ENCODE assay signal across 16 cellular contexts in genomic region chr1:26389604-26390247, GRCh38. TPM values are rescaled to one million over a fixed set of nuclear protein-coding genes. Genes with fewer than 3 reads are reported as not detected.
DNase-seq lines count a peak whose midpoint lies in the region; ATAC-seq, FAIRE-seq and TF ChIP-seq lines count a peak whose summit lies in the region.
"Had no signal": no experiment of that assay in that cellular context is flagged by ENCODE, and none has a peak within 500 bp of the region (broad histone marks: within the 10 kb centered on the region; RNA-seq: fewer than 3 reads in every experiment).

No MANE protein-coding gene starts in this region.

- no peak for DNase-seq in CD8-positive, alpha-beta T cell
- DNase-seq in H1 (ENCODE audit: low read depth in 1 of 2, low spot score in 2 of 2) (no peak), NK-92 (lab: John Stamatoyannopoulos, UW; ENCODE audit: unreplicated experiment) (no peak), NCI-H226 (no peak)
- DNase-seq: ACHN; CD4-positive, CD25-positive, alpha-beta regulatory T cell; KG1; NCI-H1048; NCI-H146; NCI-H2081; NCI-H524 had no signal

- H3K4me2 ChIP-seq in Loucy (ENCODE audit: low read depth, low read length, poor library complexity, severe bottlenecking): peak overlapping the region; percentile 51
- no peak overlapping the region for H3K4me2 ChIP-seq in H1 (ENCODE audit: insufficient read depth in 1 of 2, low read depth in 2 of 2, low read length in 2 of 2)

- no peak overlapping the region for H3K4ac ChIP-seq in H1 (replicated peaks; ENCODE audit: insufficient read length, low read depth, low read length)

- peak overlapping the region; percentile 29; the same call in 1 of the 2 replicates for H2BK12ac ChIP-seq in H1 (ENCODE audit: low read depth, low read length)

- H2AK5ac ChIP-seq in H1 (ENCODE audit: low read depth, low read length): no peak overlapping the region

- peaks cover 41% of the 10 kb centered on the region for H3K4me1 ChIP-seq in CD8-positive, alpha-beta T cell (ENCODE audit: insufficient read depth, low read length)
- H3K4me1 ChIP-seq in Loucy (ENCODE audit: insufficient read depth, low read length, poor library complexity, severe bottlenecking): peaks cover 44% of the 10 kb centered on the region
- peaks cover 1 to 10% (median 3%) of the 10 kb centered on the region in 4 experiments; a peak in 6 of 7 replicates for H3K4me1 ChIP-seq in H1 (replicated peaks in 1 of 4; ENCODE audit: control insufficient read depth in 3 of 4, insufficient read depth in 4 of 4, low read length in 3 of 4)

- WGBS in H1 (ENCODE audit: extremely low coverage in 1 of 2, insufficient coverage in 1 of 2, insufficient read length in 1 of 2, insufficient replicate concordance in 2 of 2, low coverage in 1 of 2, low lambda C conversion rate in 2 of 2, missing lambda C conversion rate in 1 of 2), 2 experiments: 82% methylated on average over 4 of the region's 4 CpGs; no CpG with 5 or more reads in 1 of the 2 experiments

- no peak overlapping the region; the same call in 1 of the 2 replicates for H3K18ac ChIP-seq in H1 (ENCODE audit: extremely low read depth, low read length)

- H4K91ac ChIP-seq in H1 (replicated peaks; ENCODE audit: insufficient read length, low read length): no peak overlapping the region

- no peak for TF ChIP-seq RAD21 in H1 (IDR thresholded peaks at IDR 0.05 in 1 of 2, conservative IDR thresholded peaks at IDR 0.05 in 1 of 2; ENCODE audit: low read depth in 2 of 2, low read length in 2 of 2)

- no peaks in the 10 kb centered on the region for H3F3A ChIP-seq in Loucy (ENCODE audit: low read depth)

- H2BK20ac ChIP-seq in H1 (ENCODE audit: low read length): no peak overlapping the region

- POLR2A ChIA-PET in CD8-positive, alpha-beta T cell (lab: Charles Lee): interaction anchor here (1.7 kb wide), 1 partner anchor 11 kb away, joined by 7 read pairs; no protein-coding TSS in a partner anchor
- POLR2A ChIA-PET in H1 (lab: Charles Lee; ENCODE audit: partially characterized antibody): interaction anchor here (12.4 to 15.3 kb wide), 2 partner anchors 21 to 28 kb away, joined by 95 to 166 read pairs; partner anchors contain the start of gene LIN28A

- H3K36me3 ChIP-seq in CD8-positive, alpha-beta T cell (ENCODE audit: insufficient read depth, low read length): no peaks in the 10 kb centered on the region
- no peaks in the 10 kb centered on the region for H3K36me3 ChIP-seq in Loucy (ENCODE audit: insufficient read depth, low read length)
- no peaks in the 10 kb centered on the region for H3K36me3 ChIP-seq in H1 (ENCODE audit: control insufficient read depth in 2 of 4, insufficient read depth in 4 of 4, low read length in 3 of 4)
- H3K36me3 ChIP-seq: SJSA1 had no signal

- H3K9ac ChIP-seq in Loucy (ENCODE audit: low read depth, low read length, poor library complexity, severe bottlenecking) (peak overlapping the region; percentile 51), H1 (replicated peaks in 1 of 4; ENCODE audit: extremely low read depth in 1 of 4, low read depth in 3 of 4, low read length in 3 of 4) (no peak overlapping the region)

- H3K27me3 ChIP-seq in CD8-positive, alpha-beta T cell (ENCODE audit: insufficient read depth, low read length): no peaks in the 10 kb centered on the region
- H3K27me3 ChIP-seq in Loucy (ENCODE audit: insufficient read depth, low read length, poor library complexity, severe bottlenecking): no peaks in the 10 kb centered on the region
- H3K27me3 ChIP-seq in H1 (replicated peaks in 1 of 4; ENCODE audit: control insufficient read depth in 3 of 4, extremely low read depth in 1 of 4, insufficient read depth in 3 of 4, low read length in 3 of 4): no peaks in the 10 kb centered on the region
- H3K27me3 ChIP-seq: SJSA1 had no signal

- H3K27me3 Mint-ChIP-seq in CD8-positive, alpha-beta T cell (ENCODE audit: low read depth): no peaks in the 10 kb centered on the region

- FAIRE-seq in H1 (lab: Jason Lieb, UNC): no peak

- no peak overlapping the region for H3K4me3 Mint-ChIP-seq in CD8-positive, alpha-beta T cell
- H3K4me3 Mint-ChIP-seq: CD4-positive, CD25-positive, alpha-beta regulatory T cell had no signal

- no peaks in the 10 kb centered on the region; the same call in 1 of the 2 replicates for H3K23me2 ChIP-seq in H1 (ENCODE audit: low read depth, low read length)

- no peak for TF ChIP-seq POLR2A in H1 (IDR thresholded peaks at IDR 0.05; ENCODE audit: control extremely low read depth in 1 of 2, low read depth in 2 of 2, low read length in 2 of 2)

- 0 out of 2 replicates have a peak overlapping the region, but pooled peaks have one; percentile 14 for H2AFZ ChIP-seq in Loucy (ENCODE audit: low read length)
- H2AFZ ChIP-seq in H1 (ENCODE audit: low read length): no peak overlapping the region

- H3K14ac ChIP-seq in H1 (ENCODE audit: insufficient read length): no peak overlapping the region

- no peak overlapping the region for H2BK15ac ChIP-seq in H1 (ENCODE audit: low read length)

- no peaks in the 10 kb centered on the region for H3K36me3 Mint-ChIP-seq in CD8-positive, alpha-beta T cell
- H3K36me3 Mint-ChIP-seq: CD4-positive, CD25-positive, alpha-beta regulatory T cell had no signal

- peaks cover 40% of the 10 kb centered on the region for H3K4me1 Mint-ChIP-seq in CD8-positive, alpha-beta T cell (ENCODE audit: low read depth)

- TF ChIP-seq CTCF in CD8-positive, alpha-beta T cell (IDR thresholded peaks at IDR 0.05): no peak
- TF ChIP-seq CTCF in Loucy (conservative IDR thresholded peaks at IDR 0.05; ENCODE audit: low read length): 0 out of 2 replicates have a peak, but pooled peaks have one; percentile 9
- no peak for TF ChIP-seq CTCF in H1 (IDR thresholded peaks at IDR 0.05; ENCODE audit: control extremely low read depth in 1 of 3, insufficient read depth in 1 of 3, low read depth in 1 of 3, low read length in 3 of 3)

- ATAC-seq in CD8-positive, alpha-beta T cell: peak; percentile 29
- no peak for ATAC-seq in HG03565 (IDR thresholded peaks at IDR 0.05; ENCODE audit: unreplicated experiment)

- TF ChIP-seq EP300 in H1 (IDR thresholded peaks at IDR 0.05; ENCODE audit: borderline replicate concordance in 1 of 2, low read depth in 2 of 2, low read length in 2 of 2): no peak

- H4K20me1 ChIP-seq in Loucy (ENCODE audit: insufficient read depth, low read length, poor library complexity, severe bottlenecking): no peaks in the 10 kb centered on the region
- H4K20me1 ChIP-seq in H1 (replicated peaks in 1 of 2; ENCODE audit: control insufficient read depth in 1 of 2, insufficient read depth in 2 of 2, low read length in 2 of 2): no peaks in the 10 kb centered on the region

- no peak overlapping the region for H3K27ac Mint-ChIP-seq in CD8-positive, alpha-beta T cell

- no peak overlapping the region for H3K27ac ChIP-seq in CD8-positive, alpha-beta T cell (ENCODE audit: low read depth, low read length)
- H3K27ac ChIP-seq in H1 (ENCODE audit: low read depth, low read length): no peak overlapping the region
- H3K27ac ChIP-seq: SJSA1 had no signal

- no peak overlapping the region; the same call in 1 of the 2 replicates for H4K8ac ChIP-seq in H1 (ENCODE audit: extremely low read depth, insufficient read depth, low read length)

- CTCF ChIA-PET in CD8-positive, alpha-beta T cell (lab: Charles Lee): interaction anchor here (0.6 to 3.3 kb wide), 9 partner anchors 10 to 114 kb away, joined by 3 to 25 read pairs (median 9); no protein-coding TSS in a partner anchor
- CTCF ChIA-PET in H1 (lab: Charles Lee; ENCODE audit: partially characterized antibody): interaction anchor here (0.8 to 9.4 kb wide), 10 partner anchors 10 to 115 kb away, joined by 3 to 90 read pairs (median 12); no protein-coding TSS in a partner anchor

- H2BK120ac ChIP-seq in H1 (replicated peaks; ENCODE audit: low read depth, low read length): no peak overlapping the region

- no peak overlapping the region for H3K56ac ChIP-seq in H1 (replicated peaks; ENCODE audit: insufficient read length, low read depth, low read length)

- H3K4me3 ChIP-seq in CD8-positive, alpha-beta T cell (ENCODE audit: low read depth, low read length): no peak overlapping the region
- H3K4me3 ChIP-seq in Loucy (ENCODE audit: low read length, poor library complexity, severe bottlenecking) (peak overlapping the region; percentile 27), H1 (ENCODE audit: extremely low read depth in 1 of 4, insufficient read depth in 2 of 4, low read depth in 3 of 4, low read length in 4 of 4) (no peak overlapping the region)
- H3K4me3 ChIP-seq: SJSA1 had no signal

- H2BK5ac ChIP-seq in H1 (ENCODE audit: low read depth, low read length): no peak overlapping the region

- no peaks in the 10 kb centered on the region for H3K9me3 Mint-ChIP-seq in CD8-positive, alpha-beta T cell
- H3K9me3 Mint-ChIP-seq: CD4-positive, CD25-positive, alpha-beta regulatory T cell had no signal

- H3K23ac ChIP-seq in H1 (ENCODE audit: insufficient read length): no peak overlapping the region

- H3K79me2 ChIP-seq in Loucy (ENCODE audit: insufficient read depth, low read length): no peaks in the 10 kb centered on the region
- no peaks in the 10 kb centered on the region for H3K79me2 ChIP-seq in H1 (ENCODE audit: control insufficient read depth in 1 of 2, insufficient read depth in 2 of 2, low read length in 2 of 2)

- H4K5ac ChIP-seq in H1 (ENCODE audit: insufficient read length, low read depth, low read length): no peak overlapping the region

- no peaks in the 10 kb centered on the region for H3K9me3 ChIP-seq in CD8-positive, alpha-beta T cell (ENCODE audit: low read length)
- H3K9me3 ChIP-seq in Loucy (ENCODE audit: insufficient read depth, low read depth, low read length) (no peaks in the 10 kb centered on the region), H1 (ENCODE audit: insufficient read depth in 2 of 2, low read depth in 1 of 2, low read length in 1 of 2) (no peaks in the 10 kb centered on the region)
- H3K9me3 ChIP-seq: SJSA1 had no signal

- no peaks in the 10 kb centered on the region; the same call in 1 of the 2 replicates for H3K79me1 ChIP-seq in H1 (ENCODE audit: low read depth, low read length)

- intact Hi-C loops in CD8-positive, alpha-beta T cell (cut with DNase I, micrococcal nuclease): loop anchor here (2.0 to 10.0 kb wide), 3 partner anchors 15 to 225 kb away; partner anchors contain the start of genes C1orf232 (in 1 of the 2) and ZNF593 (in 1 of the 2)

- H3K9me2 ChIP-seq in Loucy (replicated peaks; ENCODE audit: low read depth, low read length): no peaks in the 10 kb centered on the region

RNA-seq across cellular contexts. Expression of gene ZNF683, which starts 17.2 kb away (rescaled TPM):
- 10 to 100 TPM in 1 of 2 experiments, 1 to 10 TPM in 1; 8.4 to 10.9 TPM for total RNA-seq in CD8-positive, alpha-beta T cell
- total RNA-seq in H1 (2021; fragmentation: NEBNext Ultra II Directional; extraction: Animal tissue kit (Norgen Biotek cat#: 25700)): not detected in 2 replicates
- polyA plus RNA-seq in H1 (2011; rRNA removed): not detected in 2 replicates
- polyA plus RNA-seq in H1 (2011; cell fraction: cytosol; rRNA removed): not detected
- not detected for polyA plus RNA-seq in H1 (2011; cell fraction: nucleus; rRNA removed)
- not detected in 4 replicates for polyA plus RNA-seq in H1 (2012, experiment 1 of 2)
- polyA plus RNA-seq in H1 (2012, experiment 2 of 2): not detected
- not detected for polyA plus RNA-seq in H1 (2013, experiment 1 of 2)
- not detected for polyA plus RNA-seq in H1 (2013, experiment 2 of 2)
- not detected in 2 replicates for polyA minus RNA-seq in H1 (2011; rRNA and poly(A)+ RNA removed)
- polyA minus RNA-seq in H1 (2011; cell fraction: cytosol; rRNA and poly(A)+ RNA removed): not detected
- not detected for polyA minus RNA-seq in H1 (2011; cell fraction: nucleus; rRNA and poly(A)+ RNA removed)
- total RNA-seq: CD4-positive, CD25-positive, alpha-beta regulatory T cell; H4; MCF 10A; SJSA1 had no signal

RNA-seq across cellular contexts. Expression of gene LIN28A, which starts 20.9 kb away (rescaled TPM):
- total RNA-seq in CD8-positive, alpha-beta T cell: not detected
- total RNA-seq in H1 (2021; fragmentation: NEBNext Ultra II Directional; extraction: Animal tissue kit (Norgen Biotek cat#: 25700)): 1,467 and 1,486 TPM in 2 replicates
- polyA plus RNA-seq in H1 (2011; rRNA removed): 313 and 403 TPM in 2 replicates
- 514 TPM for polyA plus RNA-seq in H1 (2011; cell fraction: cytosol; rRNA removed)
- polyA plus RNA-seq in H1 (2011; cell fraction: nucleus; rRNA removed): 204 TPM
- polyA plus RNA-seq in H1 (2012, experiment 1 of 2): 820 to 1,133 TPM (median 823 TPM) in 4 replicates
- polyA plus RNA-seq in H1 (2012, experiment 2 of 2): 884 TPM
- 655 TPM for polyA plus RNA-seq in H1 (2013, experiment 1 of 2)
- 668 TPM for polyA plus RNA-seq in H1 (2013, experiment 2 of 2)
- 998 and 1,147 TPM in 2 replicates for polyA minus RNA-seq in H1 (2011; rRNA and poly(A)+ RNA removed)
- 878 TPM for polyA minus RNA-seq in H1 (2011; cell fraction: cytosol; rRNA and poly(A)+ RNA removed)
- polyA minus RNA-seq in H1 (2011; cell fraction: nucleus; rRNA and poly(A)+ RNA removed): 369 TPM
- total RNA-seq: CD4-positive, CD25-positive, alpha-beta regulatory T cell; H4; MCF 10A; SJSA1 had no signal
- polyA plus RNA-seq: CD4-positive, CD25-positive, alpha-beta regulatory T cell had no signal

RNA-seq across cellular contexts. Expression of gene CRYBG2, which starts 35.8 kb away (rescaled TPM):
- total RNA-seq in CD8-positive, alpha-beta T cell: 1 to 10 TPM in 1 of 2 experiments, under 1 TPM in 1; 0.33 to 1.0 TPM
- 17.0 and 22.2 TPM in 2 replicates for total RNA-seq in H1 (2021; fragmentation: NEBNext Ultra II Directional; extraction: Animal tissue kit (Norgen Biotek cat#: 25700))
- polyA plus RNA-seq in H1 (2011; rRNA removed): 14.2 and 22.1 TPM in 2 replicates
- polyA plus RNA-seq in H1 (2011; cell fraction: cytosol; rRNA removed): 16.1 TPM
- 35.5 TPM for polyA plus RNA-seq in H1 (2011; cell fraction: nucleus; rRNA removed)
- 11.8 to 18.8 TPM (median 17.2 TPM) in 4 replicates for polyA plus RNA-seq in H1 (2012, experiment 1 of 2)
- polyA plus RNA-seq in H1 (2012, experiment 2 of 2): 11.2 TPM
- 7.4 TPM for polyA plus RNA-seq in H1 (2013, experiment 1 of 2)
- polyA plus RNA-seq in H1 (2013, experiment 2 of 2): 7.6 TPM
- polyA minus RNA-seq in H1 (2011; rRNA and poly(A)+ RNA removed): 6.0 and 7.1 TPM in 2 replicates
- 11.9 TPM for polyA minus RNA-seq in H1 (2011; cell fraction: cytosol; rRNA and poly(A)+ RNA removed)
- polyA minus RNA-seq in H1 (2011; cell fraction: nucleus; rRNA and poly(A)+ RNA removed): 11.7 TPM
- total RNA-seq: H4, SJSA1 had no signal

RNA-seq across cellular contexts. Expression of gene DHDDS, which starts 42.4 kb away (rescaled TPM):
- 10 to 100 TPM; 23.9 to 29.2 TPM for total RNA-seq in CD8-positive, alpha-beta T cell
- total RNA-seq in H1 (2021; fragmentation: NEBNext Ultra II Directional; extraction: Animal tissue kit (Norgen Biotek cat#: 25700)): 44.6 and 48.0 TPM in 2 replicates
- 28.3 and 30.1 TPM in 2 replicates for polyA plus RNA-seq in H1 (2011; rRNA removed)
- polyA plus RNA-seq in H1 (2011; cell fraction: cytosol; rRNA removed): 43.4 TPM
- 34.7 TPM for polyA plus RNA-seq in H1 (2011; cell fraction: nucleus; rRNA removed)
- polyA plus RNA-seq in H1 (2012, experiment 1 of 2): 42.6 to 51.6 TPM (median 44.8 TPM) in 4 replicates
- polyA plus RNA-seq in H1 (2012, experiment 2 of 2): 37.7 TPM
- polyA plus RNA-seq in H1 (2013, experiment 1 of 2): 24.3 TPM
- 21.4 TPM for polyA plus RNA-seq in H1 (2013, experiment 2 of 2)
- 56.8 TPM in 2 replicates for polyA minus RNA-seq in H1 (2011; rRNA and poly(A)+ RNA removed)
- 23.6 TPM for polyA minus RNA-seq in H1 (2011; cell fraction: cytosol; rRNA and poly(A)+ RNA removed)
- polyA minus RNA-seq in H1 (2011; cell fraction: nucleus; rRNA and poly(A)+ RNA removed): 56.6 TPM

Comparison
In these comparisons a context has a peak if more than half of its experiments do, and no peak if none do; other contexts are left out.
1. RNA of gene LIN28A, which starts 20.9 kb away (total RNA-seq): 1,467 to 1,486 TPM in H1; not detected in CD8-positive, alpha-beta T cell; every median in the first group is over 1,000 times any median in the second.